8 cellular contexts compared by ENCODE assay signal in genomic region chr6:28399370-28400121, GRCh38. TPM values are rescaled to one million over a fixed set of nuclear protein-coding genes. Genes with fewer than 3 reads are reported as not detected.
A peak's percentile ranks its signal among the peaks of the same experiment; 100 is the strongest.
DNase-seq lines count a peak whose midpoint lies in the region; ATAC-seq, FAIRE-seq and TF ChIP-seq lines count a peak whose summit lies in the region.

TSS of gene ZSCAN12 (minus strand) at chr6:28399747. CDS start at chr6:28398405, 1,342 bp downstream.

- H3K9me3 ChIP-seq in endothelial cell of umbilical vein (replicated peaks; ENCODE audit: control insufficient read depth, insufficient read depth, low read length) = no peaks in the 10 kb centered on the region

- CTCF ChIA-PET in endothelial cell of umbilical vein (lab: Charles Lee) = interaction anchor here (1.0 to 1.4 kb wide), 3 partner anchors 14 to 132 kb away, joined by 3 to 12 read pairs (median 3); partner anchors contain the start of gene ZSCAN26

- no peaks in the 10 kb centered on the region for H3K9me1 ChIP-seq in endothelial cell of umbilical vein (replicated peaks; ENCODE audit: control insufficient read depth, extremely low read depth, insufficient read depth, low read length)

- peak within 1 kb of the TSS; percentile 100 for H3K4me2 ChIP-seq in endothelial cell of umbilical vein (ENCODE audit: insufficient read depth, low read length)

- H3K4me3 ChIP-seq in endothelial cell of umbilical vein (replicated peaks in 1 of 3; ENCODE audit: insufficient read depth in 1 of 3, low read depth in 1 of 3, low read length in 3 of 3) = peak within 1 kb of the TSS; percentile 58 to 95 (median 94)

- dilution Hi-C loops in endothelial cell of umbilical vein (cut with MboI; ENCODE audit: extremely low pct_ligation_motif_present, low sequenced_read_pairs) = no loop called here

- BruUV-seq in endothelial cell of umbilical vein (replicated peaks; lab: Mats Ljungman, UMichigan) = TSS peak; percentile 87

- H3K79me2 ChIP-seq in endothelial cell of umbilical vein (ENCODE audit: control insufficient read depth, insufficient read depth, low read length) = peaks cover 19% of the 10 kb centered on the region

- H2AFZ ChIP-seq in endothelial cell of umbilical vein (ENCODE audit: low read depth, low read length) = peak within 1 kb of the TSS; percentile 100

- TF ChIP-seq CTCF in AG09319 (IDR thresholded peaks at IDR 0.05; ENCODE audit: low read depth, low read length) (peak; percentile 81), endothelial cell of umbilical vein (IDR thresholded peaks at IDR 0.05; ENCODE audit: extremely low read depth in 1 of 2, insufficient read depth in 1 of 2, low read depth in 1 of 2, low read length in 2 of 2) (peak; percentile 39 to 71), mesothelial cell of epicardium (IDR thresholded peaks at IDR 0.05; ENCODE audit: unreplicated experiment) (no peak)

- ATAC-seq in GM19025 (IDR thresholded peaks at IDR 0.05; ENCODE audit: low read depth, unreplicated experiment) = peak; percentile 82
- peak; percentile 82 for ATAC-seq in HG03342 (IDR thresholded peaks at IDR 0.05; ENCODE audit: unreplicated experiment)

- H3K27me3 Mint-ChIP-seq in mesothelial cell of epicardium (ENCODE audit: low read depth) = peaks cover 33% of the 10 kb centered on the region

- peak within 1 kb of the TSS; percentile 88 for H3K27ac Mint-ChIP-seq in mesothelial cell of epicardium

- POLR2A ChIA-PET in endothelial cell of umbilical vein (lab: Charles Lee) = no interaction called here

- H3K9ac ChIP-seq in endothelial cell of umbilical vein (replicated peaks; ENCODE audit: extremely low read depth, insufficient read depth, low read length) = peak within 1 kb of the TSS; percentile 90

- H3K4me3 Mint-ChIP-seq in mesothelial cell of epicardium = peak within 1 kb of the TSS; percentile 96

- peak; percentile 87 for FAIRE-seq in endothelial cell of umbilical vein (lab: Jason Lieb, UNC)

- H3K36me3 ChIP-seq in endothelial cell of umbilical vein (ENCODE audit: control insufficient read depth in 2 of 2, extremely low read depth in 1 of 2, insufficient read depth in 2 of 2, low read length in 2 of 2) = no peaks in the 10 kb centered on the region

- no peaks in the 10 kb centered on the region for H3K9me3 Mint-ChIP-seq in mesothelial cell of epicardium

- TF ChIP-seq POLR2A in endothelial cell of umbilical vein (IDR thresholded peaks at IDR 0.05; ENCODE audit: low read depth, low read length) = peak; percentile 80

- H3K4me1 ChIP-seq in endothelial cell of umbilical vein (ENCODE audit: control insufficient read depth, extremely low read depth, insufficient read depth, low read length) = peaks cover 16% of the 10 kb centered on the region

- H4K20me1 ChIP-seq in endothelial cell of umbilical vein (replicated peaks; ENCODE audit: control insufficient read depth, extremely low read depth, insufficient read depth, low read length) = no peaks in the 10 kb centered on the region

- H3K27me3 ChIP-seq in endothelial cell of umbilical vein (ENCODE audit: control insufficient read depth in 2 of 2, insufficient read depth in 2 of 2, low read length in 2 of 2) = peaks cover 9 to 18% of the 10 kb centered on the region in 2 experiments

- DNase-seq in AG09319 (ENCODE audit: extremely low read depth, low read depth) = peak; percentile 75
- DNase-seq in NCI-H774 (lab: John Stamatoyannopoulos, UW) = peak; percentile 89
- DNase-seq in activated CD8-positive, alpha-beta memory T cell treated with anti-CD3 and anti-CD28 coated beads, Interleukin-2, amount 50 U/mL, for 1 hour (ENCODE audit: extremely low read depth) = peak; percentile 66
- DNase-seq in endothelial cell of umbilical vein (ENCODE audit: low read depth, low spot score) = peak; percentile 72
- peak; percentile 51 to 68 for DNase-seq in mesothelial cell of epicardium (ENCODE audit: low spot score in 2 of 2, unreplicated experiment in 2 of 2)
- DNase-seq in stimulated activated CD8-positive, alpha-beta memory T cell treated with anti-CD3 and anti-CD28 coated beads, Interleukin-15, amount 100 ng/mL, for 24 hours (ENCODE audit: low read depth) = peak; percentile 58

- H3K4me1 Mint-ChIP-seq in mesothelial cell of epicardium = peaks cover 43% of the 10 kb centered on the region

- H3K27ac ChIP-seq in endothelial cell of umbilical vein (ENCODE audit: insufficient read depth, low read depth, low read length) = peak within 1 kb of the TSS; percentile 60

- intact Hi-C loops in endothelial cell of umbilical vein (cut with micrococcal nuclease) = loop anchor here (1.0 to 5.0 kb wide), 9 partner anchors 16 to 319 kb away; partner anchors contain the start of genes ZNF165, ZSCAN16 and ZSCAN23

- peaks cover 15% of the 10 kb centered on the region for H3K36me3 Mint-ChIP-seq in mesothelial cell of epicardium

TF ChIP-seq in endothelial cell of umbilical vein, 7 proteins besides CTCF, POLR2A, EP300 and RAD21:
- peak; percentile 74 for TF ChIP-seq POLR2AphosphoS5 (IDR thresholded peaks at IDR 0.05; ENCODE audit: insufficient read depth, low read depth, low read length)
- TF ChIP-seq MAX (IDR thresholded peaks at IDR 0.05; ENCODE audit: insufficient read depth, insufficient read length) = peak; percentile 15
- TF ChIP-seq GATA2 (IDR thresholded peaks at IDR 0.05; ENCODE audit: insufficient read depth, insufficient read length, low read depth, low read length) = no peak

RNA-seq across cellular contexts. Expression of gene ZSCAN12, which starts in this region (rescaled TPM):
- 4.2 and 4.4 TPM in 2 replicates for total RNA-seq in endothelial cell of umbilical vein
- 1.1 and 1.3 TPM in 2 replicates for polyA plus RNA-seq in endothelial cell of umbilical vein
- polyA plus RNA-seq in endothelial cell of umbilical vein (2011; cell fraction: cytosol; rRNA removed) = 1.3 and 1.4 TPM in 2 replicates
- 3.3 and 4.0 TPM in 2 replicates for polyA plus RNA-seq in endothelial cell of umbilical vein (2011; cell fraction: nucleus; rRNA removed)
- 1.5 and 1.6 TPM in 2 replicates for polyA plus RNA-seq in endothelial cell of umbilical vein (2012)
- polyA minus RNA-seq in endothelial cell of umbilical vein = 3.0 and 3.3 TPM in 2 replicates
- polyA minus RNA-seq in endothelial cell of umbilical vein (2011; cell fraction: cytosol; rRNA and poly(A)+ RNA removed) = 3.3 TPM
- polyA minus RNA-seq in endothelial cell of umbilical vein (2011; cell fraction: nucleus; rRNA and poly(A)+ RNA removed) = 3.6 and 5.3 TPM in 2 replicates
- 13.4 to 14.0 TPM (median 13.9 TPM) in 3 replicates for total RNA-seq in mesothelial cell of epicardium

Comparison
In these comparisons a context has a peak if more than half of its experiments do, and no peak if none do; other contexts are left out.
1. Peak in every context shown above with its lines: DNase-seq, ATAC-seq, H3K4me3 ChIP-seq and H3K27ac ChIP-seq.